In genomic region chr21:14215971-14216621, GRCh38 we compare ENCODE assay signal across 8 cellular contexts. TPM values are rescaled to one million over a fixed set of nuclear protein-coding genes. Genes with fewer than 3 reads are reported as not detected.
DNase-seq lines count a peak whose midpoint lies in the region; ATAC-seq and TF ChIP-seq lines count a peak whose summit lies in the region.

Gene RBM11 (plus strand): TSS chr21:14216157. CDS start chr21:14216187, 30 bp downstream.

- intact Hi-C loops in CD8-positive, alpha-beta T cell (cut with DNase I, micrococcal nuclease) = loop anchor here (1.0 to 5.0 kb wide), 4 partner anchors 166 to 1511 kb away; partner anchors contain the start of genes HSPA13 (in 2 of the 2), USP25 (in 2 of the 2) and NRIP1 (in 1 of the 2)

- peak within 1 kb of the TSS; percentile 60 for H3K27ac ChIP-seq in CD8-positive, alpha-beta T cell (ENCODE audit: low read depth, low read length)
- no peak within 1 kb of the TSS for H3K27ac ChIP-seq in RWPE1

- CTCF ChIA-PET in CD8-positive, alpha-beta T cell (lab: Charles Lee) = interaction anchor here (0.6 to 1.5 kb wide), 4 partner anchors 9 to 110 kb away, joined by 3 to 4 read pairs (median 4); no protein-coding TSS in a partner anchor
- CTCF ChIA-PET in RWPE1 (lab: Yijun Ruan, JAX) = no interaction called here

- no peaks in the 10 kb centered on the region for H3K27me3 ChIP-seq in CD8-positive, alpha-beta T cell (ENCODE audit: insufficient read depth, low read length)

- H3K4me1 ChIP-seq in CD8-positive, alpha-beta T cell (ENCODE audit: insufficient read depth, low read length) = peaks cover 6% of the 10 kb centered on the region

- no peaks in the 10 kb centered on the region for H3K36me3 Mint-ChIP-seq in CD8-positive, alpha-beta T cell
- H3K36me3 Mint-ChIP-seq in glutamatergic neuron (ENCODE audit: unreplicated experiment) = no peaks in the 10 kb centered on the region

- peaks cover 11% of the 10 kb centered on the region for H3K4me1 Mint-ChIP-seq in CD8-positive, alpha-beta T cell (ENCODE audit: low read depth)
- H3K4me1 Mint-ChIP-seq in glutamatergic neuron (ENCODE audit: low read depth, unreplicated experiment) = no peaks in the 10 kb centered on the region

- POLR2A ChIA-PET in CD8-positive, alpha-beta T cell (lab: Charles Lee) = interaction anchor here (0.9 kb wide), 1 partner anchor 10 kb away, joined by 3 read pairs; no protein-coding TSS in a partner anchor
- POLR2A ChIA-PET in RWPE1 (lab: Yijun Ruan, JAX; ENCODE audit: low non-redundant PET) = no interaction called here

- peak; percentile 43 to 86 (median 72) for DNase-seq in CD8-positive, alpha-beta T cell
- DNase-seq in HS-5 (ENCODE audit: low read depth) = peak; percentile 10
- peak; percentile 54 for DNase-seq in RWPE1 (ENCODE audit: low spot score)
- peak; percentile 30 to 83 (median 69) for DNase-seq in activated naive CD4-positive, alpha-beta T cell (lab: John Stamatoyannopoulos, UW)
- peak; percentile 92 for DNase-seq in glutamatergic neuron
- DNase-seq in omental fat pad (ENCODE audit: low spot score) = peak; percentile 37
- peak; percentile 68 for DNase-seq in superior temporal gyrus (ENCODE audit: extremely low spot score)

- peak within 1 kb of the TSS; percentile 88 for H3K4me3 Mint-ChIP-seq in CD8-positive, alpha-beta T cell
- peak within 1 kb of the TSS; percentile 85 for H3K4me3 Mint-ChIP-seq in glutamatergic neuron (ENCODE audit: unreplicated experiment)

- no peak for TF ChIP-seq CTCF in CD8-positive, alpha-beta T cell (IDR thresholded peaks at IDR 0.05)
- no peak for TF ChIP-seq CTCF in RWPE1 (conservative IDR thresholded peaks at IDR 0.05; ENCODE audit: low read depth)
- TF ChIP-seq CTCF in glutamatergic neuron (IDR thresholded peaks at IDR 0.05; ENCODE audit: partially characterized antibody, unreplicated experiment) = no peak
- TF ChIP-seq CTCF in omental fat pad (IDR thresholded peaks at IDR 0.05) = no peak

- no peaks in the 10 kb centered on the region for H3K9me3 Mint-ChIP-seq in CD8-positive, alpha-beta T cell
- H3K9me3 Mint-ChIP-seq in glutamatergic neuron (ENCODE audit: unreplicated experiment) = no peaks in the 10 kb centered on the region

- ATAC-seq in CD8-positive, alpha-beta T cell = peak; percentile 97
- ATAC-seq in GM19463 (IDR thresholded peaks at IDR 0.05; ENCODE audit: unreplicated experiment) (peak; percentile 96), omental fat pad (ENCODE audit: low FRiP score) (peak; percentile 98)

- no peaks in the 10 kb centered on the region for H3K36me3 ChIP-seq in CD8-positive, alpha-beta T cell (ENCODE audit: insufficient read depth, low read length)

- H3K4me3 ChIP-seq in CD8-positive, alpha-beta T cell (ENCODE audit: low read depth, low read length) = peak within 1 kb of the TSS; percentile 89

- H3K27me3 Mint-ChIP-seq in CD8-positive, alpha-beta T cell (ENCODE audit: low read depth) = peaks cover 7% of the 10 kb centered on the region
- peaks cover 6% of the 10 kb centered on the region for H3K27me3 Mint-ChIP-seq in glutamatergic neuron (ENCODE audit: unreplicated experiment)

- H3K9me3 ChIP-seq in CD8-positive, alpha-beta T cell (ENCODE audit: low read length) = no peaks in the 10 kb centered on the region

- H3K27ac Mint-ChIP-seq in CD8-positive, alpha-beta T cell = peak within 1 kb of the TSS; percentile 71
- H3K27ac Mint-ChIP-seq in glutamatergic neuron (ENCODE audit: unreplicated experiment) = no peak within 1 kb of the TSS

RNA-seq across cellular contexts. Expression of gene RBM11, which starts in this region (rescaled TPM):
- total RNA-seq in CD8-positive, alpha-beta T cell = 10 to 100 TPM; 12.6 to 15.7 TPM
- 2.7 TPM for total RNA-seq in glutamatergic neuron (ENCODE audit: unreplicated experiment)
- 1 to 10 TPM in 2 of 4 donors, not detected in 2; 1.2 to 2.0 TPM for total RNA-seq in omental fat pad

Comparison
In these comparisons a context has a peak if more than half of its experiments do, and no peak if none do; other contexts are left out.
1. DNase-seq: peak in every context shown above with its lines; median percentile 92 in glutamatergic neuron; 72 in CD8-positive, alpha-beta T cell; 69 in activated naive CD4-positive, alpha-beta T cell; 68 in superior temporal gyrus; 54 in RWPE1; 37 in omental fat pad; 10 in HS-5.